Comparison of ENCODE assay signal across 27 cellular contexts in genomic region chr2:185337033-185337432, GRCh38.
"Had no signal": no experiment of that assay in that cellular context is flagged by ENCODE, and none has a peak within 500 bp of the region (broad histone marks: within the 10 kb centered on the region; RNA-seq: fewer than 3 reads in every experiment).

No MANE protein-coding gene starts in this region.

- H3K36me3 ChIP-seq: gastroesophageal sphincter, heart left ventricle, prostate gland, right atrium auricular region, sigmoid colon, spleen, tibial artery had no signal

- H3K27me3 Mint-ChIP-seq: memory B cell; naive B cell; natural killer cell treated with Interleukin-12 subunit alpha and Interleukin-12 subunit beta and Interleukin-15 and Interleukin-18, amount 100 ng/mL, for 72 hours; stimulated activated memory B cell treated with anti-CD40 and anti-IgM and Interleukin-4, amounts not matched to agents 10 μg/mL and 1 μg/mL and 100 μg/mL, for 72 hours; type B pancreatic cell had no signal

- DNase-seq: dorsolateral prefrontal cortex; effector CD4-positive, alpha-beta T cell; foreskin fibroblast; heart left ventricle; kidney; mucosa of descending colon; naive B cell; nucleus accumbens; sigmoid colon; stimulated activated CD4-positive, alpha-beta T cell treated with anti-CD3 and anti-CD28 coated beads, Interleukin-4, amount 100 ng/mL, for 4 hours; stimulated activated naive CD8-positive, alpha-beta T cell treated with anti-CD3 and anti-CD28 coated beads, Interleukin-15, Interleukin-2, amounts not matched to agents 100 U/mL and 50 U/mL, for 24 hours; substantia nigra; testis; tibial artery had no signal

- H3K27me3 ChIP-seq: dorsolateral prefrontal cortex, gastroesophageal sphincter, heart left ventricle, hepatocyte, right atrium auricular region, sigmoid colon, spleen, testis, tibial artery had no signal

- H3K79me2 ChIP-seq: hepatocyte had no signal

- H3K4me3 ChIP-seq: dorsolateral prefrontal cortex, gastroesophageal sphincter, heart left ventricle, hepatocyte, lung, mucosa of descending colon, prostate gland, right atrium auricular region, sigmoid colon, spleen, testis, tibial artery had no signal

- H3K9me3 ChIP-seq: gastroesophageal sphincter, prostate gland, right atrium auricular region, sigmoid colon, testis had no signal

- H2AFZ ChIP-seq: hepatocyte had no signal

- ATAC-seq: esophagus mucosa; gastroesophageal sphincter; heart left ventricle; left lobe of liver; mucosa of descending colon; natural killer cell treated with Interleukin-12 subunit alpha and Interleukin-12 subunit beta and Interleukin-15 and Interleukin-18, amount 100 ng/mL, for 72 hours; stimulated activated memory B cell treated with anti-CD40 and anti-IgM and Interleukin-4, amounts not matched to agents 10 μg/mL and 1 μg/mL and 100 μg/mL, for 72 hours; stimulated activated naive CD8-positive, alpha-beta T cell treated with anti-CD3 and anti-CD28 coated beads, Interleukin-15, Interleukin-2, amounts not matched to agents 100 U/mL and 50 U/mL, for 24 hours had no signal

- H3K36me3 Mint-ChIP-seq: memory B cell; mesothelial cell of epicardium; stimulated activated memory B cell treated with anti-CD40 and anti-IgM and Interleukin-4, amounts not matched to agents 10 μg/mL and 1 μg/mL and 100 μg/mL, for 72 hours; type B pancreatic cell had no signal

- H3K4me2 ChIP-seq: hepatocyte had no signal

- H3K9me3 Mint-ChIP-seq: type B pancreatic cell had no signal

- H3K27ac Mint-ChIP-seq: memory B cell; mesothelial cell of epicardium; naive B cell; natural killer cell treated with Interleukin-12 subunit alpha and Interleukin-12 subunit beta and Interleukin-15 and Interleukin-18, amount 100 ng/mL, for 72 hours; stimulated activated memory B cell treated with anti-CD40 and anti-IgM and Interleukin-4, amounts not matched to agents 10 μg/mL and 1 μg/mL and 100 μg/mL, for 72 hours; type B pancreatic cell had no signal

- H3K27ac ChIP-seq: dorsolateral prefrontal cortex, gastroesophageal sphincter, heart left ventricle, hepatocyte, prostate gland, right atrium auricular region, sigmoid colon, spleen, testis, tibial artery had no signal

- H3K4me3 Mint-ChIP-seq: memory B cell; mesothelial cell of epicardium; naive B cell; natural killer cell treated with Interleukin-12 subunit alpha and Interleukin-12 subunit beta and Interleukin-15 and Interleukin-18, amount 100 ng/mL, for 72 hours; stimulated activated memory B cell treated with anti-CD40 and anti-IgM and Interleukin-4, amounts not matched to agents 10 μg/mL and 1 μg/mL and 100 μg/mL, for 72 hours; type B pancreatic cell had no signal

- H3K4me1 ChIP-seq: gastroesophageal sphincter, heart left ventricle, prostate gland, right atrium auricular region, sigmoid colon, spleen, testis, tibial artery had no signal

- H3K4me1 Mint-ChIP-seq: memory B cell; mesothelial cell of epicardium; naive B cell; stimulated activated memory B cell treated with anti-CD40 and anti-IgM and Interleukin-4, amounts not matched to agents 10 μg/mL and 1 μg/mL and 100 μg/mL, for 72 hours had no signal
